ENCODE assay signal across 8 cellular contexts in the genomic region with DNA sequence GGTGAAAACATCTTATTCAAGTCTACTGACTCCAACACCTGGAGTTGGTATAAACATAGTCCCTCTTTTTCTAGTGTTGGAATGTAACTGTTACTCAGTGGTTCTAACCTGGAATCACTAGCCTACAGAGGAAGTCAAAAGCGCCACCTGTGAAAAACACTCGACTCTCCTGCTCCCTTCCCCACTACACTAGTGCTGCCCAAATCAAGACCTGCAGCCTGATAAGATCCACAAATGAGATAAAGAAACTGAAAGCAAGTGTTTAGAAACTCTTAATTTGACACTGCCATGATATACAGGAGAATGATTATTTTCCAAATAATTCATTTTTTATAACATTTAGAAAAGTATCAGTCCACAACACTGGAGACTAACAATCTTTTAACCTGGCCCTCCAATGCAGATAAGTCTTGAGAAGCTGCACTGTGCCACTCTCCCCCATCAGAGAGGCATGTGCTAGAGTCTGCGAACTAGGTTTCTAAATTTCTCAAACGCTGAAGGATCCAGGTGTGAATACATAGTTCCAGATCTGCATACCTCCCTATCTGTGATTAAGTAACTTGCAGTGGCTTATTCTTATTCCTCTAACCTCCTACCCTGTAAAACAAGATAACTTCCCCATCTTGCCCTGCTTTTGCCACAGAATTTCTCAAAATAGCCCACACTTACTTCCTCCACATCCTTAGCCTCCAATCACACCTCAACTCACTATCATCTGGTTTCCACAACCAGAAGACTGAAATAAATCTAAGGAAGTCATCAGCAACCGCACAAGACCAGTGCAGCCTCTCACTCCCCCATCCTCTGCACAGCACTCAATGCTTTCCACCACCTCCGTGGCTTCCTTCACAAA.
DNase-seq lines count a peak whose midpoint lies in the region; ATAC-seq and TF ChIP-seq lines count a peak whose summit lies in the region.

No MANE protein-coding gene starts in this region.

- H3K27ac ChIP-seq in coronary artery = no peak overlapping the region

- peaks cover 2% of the 10 kb centered on the region for H3K36me3 Mint-ChIP-seq in T-helper 17 cell (ENCODE audit: low read depth)
- H3K36me3 Mint-ChIP-seq in stimulated activated memory B cell treated with anti-CD40 and anti-IgM and Interleukin-4, amounts not matched to agents 10 μg/mL and 1 μg/mL and 100 μg/mL, for 72 hours = peaks cover 43% of the 10 kb centered on the region
- peaks cover 19% of the 10 kb centered on the region for H3K36me3 Mint-ChIP-seq in mesothelial cell of epicardium

- peak overlapping the region; percentile 85 for H3K4me3 Mint-ChIP-seq in T-helper 17 cell
- peak overlapping the region; percentile 1 for H3K4me3 Mint-ChIP-seq in stimulated activated memory B cell treated with anti-CD40 and anti-IgM and Interleukin-4, amounts not matched to agents 10 μg/mL and 1 μg/mL and 100 μg/mL, for 72 hours
- H3K4me3 Mint-ChIP-seq in mesothelial cell of epicardium = no peak overlapping the region

- H3K9me3 ChIP-seq in T-helper 17 cell (ENCODE audit: control insufficient read depth, low read length, poor library complexity, severe bottlenecking) = no peaks in the 10 kb centered on the region

- H3K27ac Mint-ChIP-seq in T-helper 17 cell (peak overlapping the region; percentile 84), mesothelial cell of epicardium (no peak overlapping the region)
- H3K27ac Mint-ChIP-seq in stimulated activated memory B cell treated with anti-CD40 and anti-IgM and Interleukin-4, amounts not matched to agents 10 μg/mL and 1 μg/mL and 100 μg/mL, for 72 hours = peak overlapping the region; percentile 41

- H3K9me3 Mint-ChIP-seq in stimulated activated memory B cell treated with anti-CD40 and anti-IgM and Interleukin-4, amounts not matched to agents 10 μg/mL and 1 μg/mL and 100 μg/mL, for 72 hours = no peaks in the 10 kb centered on the region
- peaks cover 13% of the 10 kb centered on the region for H3K9me3 Mint-ChIP-seq in mesothelial cell of epicardium

- TF ChIP-seq CTCF in mesothelial cell of epicardium (IDR thresholded peaks at IDR 0.05; ENCODE audit: unreplicated experiment) (no peak), coronary artery (IDR thresholded peaks at IDR 0.05) (no peak)

- peak; percentile 69 for ATAC-seq in HG02981 (IDR thresholded peaks at IDR 0.05; ENCODE audit: unreplicated experiment)
- ATAC-seq in T-helper 17 cell = peak; percentile 74
- ATAC-seq in stimulated activated memory B cell treated with anti-CD40 and anti-IgM and Interleukin-4, amounts not matched to agents 10 μg/mL and 1 μg/mL and 100 μg/mL, for 72 hours = peak; percentile 83

- no peak overlapping the region for H3K4me3 ChIP-seq in coronary artery

- H3K4me1 Mint-ChIP-seq in T-helper 17 cell = peaks cover 22% of the 10 kb centered on the region
- H3K4me1 Mint-ChIP-seq in stimulated activated memory B cell treated with anti-CD40 and anti-IgM and Interleukin-4, amounts not matched to agents 10 μg/mL and 1 μg/mL and 100 μg/mL, for 72 hours = peaks cover 35% of the 10 kb centered on the region
- H3K4me1 Mint-ChIP-seq in mesothelial cell of epicardium = peaks cover 7% of the 10 kb centered on the region

- H3K27me3 Mint-ChIP-seq in T-helper 17 cell = no peaks in the 10 kb centered on the region
- H3K27me3 Mint-ChIP-seq in stimulated activated memory B cell treated with anti-CD40 and anti-IgM and Interleukin-4, amounts not matched to agents 10 μg/mL and 1 μg/mL and 100 μg/mL, for 72 hours = no peaks in the 10 kb centered on the region
- H3K27me3 Mint-ChIP-seq in mesothelial cell of epicardium (ENCODE audit: low read depth) = no peaks in the 10 kb centered on the region

- peak; percentile 15 for DNase-seq in activated CD4-positive, alpha-beta T cell treated with anti-CD3 and anti-CD28 coated beads for 48 hours
- DNase-seq in activated CD4-positive, alpha-beta T cell treated with anti-CD3 and anti-CD28 coated beads for 4 hours = no peak
- DNase-seq in T-helper 17 cell (no peak), mesothelial cell of epicardium (ENCODE audit: low spot score in 2 of 2, unreplicated experiment in 2 of 2) (no peak), coronary artery (ENCODE audit: low spot score) (no peak)
- no peak for DNase-seq in stimulated activated CD8-positive, alpha-beta memory T cell treated with anti-CD3 and anti-CD28 coated beads, Interleukin-4, amount 100 ng/mL, for 48 hours
